ENCODE assay signal across 1 cellular context in the genomic region with DNA sequence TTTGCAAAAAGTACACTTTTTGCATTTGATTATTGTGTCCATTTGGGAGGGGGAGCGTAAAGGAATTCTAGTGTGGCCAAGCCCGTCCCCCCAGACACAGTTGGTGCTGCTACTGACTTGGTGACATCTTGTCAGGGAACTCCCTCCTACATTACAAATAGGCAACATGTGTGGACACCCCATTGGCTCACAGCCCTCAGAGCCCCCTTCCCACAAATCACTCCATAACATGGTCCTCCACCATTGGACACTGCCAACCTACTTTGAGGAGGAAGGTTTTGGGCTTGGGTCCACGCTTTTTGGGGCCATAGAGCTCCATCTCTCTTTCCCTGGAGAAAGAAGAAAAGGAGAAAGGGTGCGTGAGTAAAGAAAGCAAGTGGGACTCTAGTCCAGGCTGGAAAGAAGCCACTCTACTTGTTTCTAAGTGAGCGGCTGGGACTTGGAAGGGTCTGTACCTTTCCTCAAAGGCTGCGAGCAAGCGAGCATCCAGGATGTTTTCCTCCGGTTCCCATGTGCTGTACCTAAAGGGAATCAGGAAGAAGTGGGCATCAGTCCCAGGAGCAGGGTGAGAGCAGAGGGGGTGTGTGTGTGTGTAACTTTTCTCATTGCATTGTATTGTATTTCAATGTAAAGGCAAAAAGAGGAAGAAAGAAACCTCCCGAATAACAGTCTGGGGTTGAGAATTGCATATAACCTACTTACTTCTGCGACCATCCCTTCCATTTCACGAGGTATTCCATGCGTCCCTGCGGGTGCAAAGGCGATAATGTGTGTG.
TF ChIP-seq lines count a peak whose summit lies in the region.

No MANE protein-coding gene starts in this region.

TF ChIP-seq in H1, 55 proteins besides CTCF, POLR2A, EP300 and RAD21:
- TF ChIP-seq EZH2 (IDR thresholded peaks at IDR 0.05; ENCODE audit: low read depth, low read length, severe bottlenecking) = peak; percentile 77
- no peak for TF ChIP-seq TCF12 (IDR thresholded peaks at IDR 0.05; ENCODE audit: low read depth, low read length)
- no peak for TF ChIP-seq RXRA (IDR thresholded peaks at IDR 0.05; ENCODE audit: insufficient read depth, low read depth, low read length)
- peak; percentile 75 for TF ChIP-seq RNF2 (IDR thresholded peaks at IDR 0.05; ENCODE audit: borderline replicate concordance, low read depth, low read length, missing control alignments, poor library complexity, severe bottlenecking)
- no peak for TF ChIP-seq SIRT6 (IDR thresholded peaks at IDR 0.05; ENCODE audit: low read length)
- TF ChIP-seq CEBPB (IDR thresholded peaks at IDR 0.05; ENCODE audit: low read depth, low read length) = no peak
- TF ChIP-seq CBX5 (IDR thresholded peaks at IDR 0.05; ENCODE audit: low read depth, low read length) = no peak
TF ChIP-seq in H1: peak in this region for 2.
